10 cellular contexts compared by ENCODE assay signal in the genomic region with DNA sequence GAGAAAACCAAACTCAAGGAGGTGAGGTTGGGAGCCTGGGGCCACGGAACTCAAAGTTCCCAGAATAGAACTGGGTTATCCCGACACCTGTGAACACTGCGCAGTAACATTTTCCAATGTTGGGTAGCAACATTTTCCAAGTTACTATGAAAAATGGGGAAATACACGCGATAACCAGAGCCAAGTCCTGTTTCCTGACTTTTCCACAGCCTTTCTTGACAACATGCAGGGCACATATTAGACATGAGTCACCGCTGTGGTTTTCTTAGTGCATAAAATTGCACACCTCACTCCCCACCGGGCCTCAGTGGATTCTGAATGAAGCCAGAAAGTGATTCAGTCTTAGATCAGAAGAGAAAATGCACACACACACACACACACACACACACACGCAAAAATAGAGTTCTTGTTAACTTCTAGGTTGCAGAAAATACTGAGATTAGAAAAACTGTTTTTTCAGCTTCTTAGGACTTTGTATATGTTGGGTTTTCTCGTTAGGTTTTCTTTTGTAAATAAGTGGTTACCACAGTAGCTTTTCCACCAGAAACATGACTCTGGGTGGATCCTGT.
A peak's percentile ranks its signal among the peaks of the same experiment; 100 is the strongest.
DNase-seq lines count a peak whose midpoint lies in the region; FAIRE-seq and TF ChIP-seq lines count a peak whose summit lies in the region.
"Had no signal": no experiment of that assay in that cellular context is flagged by ENCODE, and none has a peak within 500 bp of the region (broad histone marks: within the 10 kb centered on the region; RNA-seq: fewer than 3 reads in every experiment).

No MANE protein-coding gene starts in this region.

- POLR2A ChIA-PET in activated CD4-positive, alpha-beta T cell treated with anti-CD3 and anti-CD28 coated beads, Interleukin-2, amount 10 ng/mL, durations not matched to agents 7 days and 5 days (lab: Charles Lee) = interaction anchor here (0.6 kb wide), 1 partner anchor 115 kb away, joined by 3 read pairs; no protein-coding TSS in a partner anchor

- H3K9me3 Mint-ChIP-seq in activated CD4-positive, alpha-beta T cell treated with anti-CD3 and anti-CD28 coated beads, Interleukin-2, amount 10 ng/mL, durations not matched to agents 7 days and 5 days = no peaks in the 10 kb centered on the region
- H3K9me3 Mint-ChIP-seq: IgD-negative memory B cell had no signal

- H3K36me3 Mint-ChIP-seq in activated CD4-positive, alpha-beta T cell treated with anti-CD3 and anti-CD28 coated beads, Interleukin-2, amount 10 ng/mL, durations not matched to agents 7 days and 5 days (ENCODE audit: low read depth) = no peaks in the 10 kb centered on the region
- H3K36me3 Mint-ChIP-seq: IgD-negative memory B cell had no signal

- 51 to 66% (median 57%) methylated on average over 9 of the region's 9 CpGs for whole genome bisulfite sequencing in spleen, 5 donors

- H3K4me3 Mint-ChIP-seq in activated CD4-positive, alpha-beta T cell treated with anti-CD3 and anti-CD28 coated beads, Interleukin-2, amount 10 ng/mL, durations not matched to agents 7 days and 5 days = no peak overlapping the region

- intact Hi-C loops in spleen (cut with DNase I; ENCODE audit: low total_unique reads) = no loop called here

- no peak for TF ChIP-seq POLR2A in spleen (IDR thresholded peaks at IDR 0.05)

- H3K4me3 ChIP-seq in spleen = no peak overlapping the region

- peak; percentile 71 for FAIRE-seq in GM19239 (lab: Jason Lieb, UNC)

- H3K4me1 Mint-ChIP-seq in activated CD4-positive, alpha-beta T cell treated with anti-CD3 and anti-CD28 coated beads, Interleukin-2, amount 10 ng/mL, durations not matched to agents 7 days and 5 days = peaks cover 15% of the 10 kb centered on the region

- H3K36me3 ChIP-seq in spleen = no peaks in the 10 kb centered on the region
- H3K36me3 ChIP-seq: neutrophil had no signal

- H3K4me1 ChIP-seq in spleen = peaks cover 0 to 55% (median 11%) of the 10 kb centered on the region in 6 donors

- no peaks in the 10 kb centered on the region for H3K9me3 ChIP-seq in spleen
- H3K9me3 ChIP-seq: neutrophil had no signal

- no peak for DNase-seq in GM19239 (ENCODE audit: insufficient read length, low spot score)
- DNase-seq in activated CD4-positive, alpha-beta T cell treated with anti-CD3 and anti-CD28 coated beads, Interleukin-2, amount 10 ng/mL, durations not matched to agents 7 days and 5 days = peak; percentile 39
- peak; percentile 40 to 73 for DNase-seq in dermis microvascular lymphatic vessel endothelial cell (ENCODE audit: low read depth in 2 of 2)
- peak; percentile 29 for DNase-seq in spleen
- no peak for DNase-seq in NCI-H526 (lab: John Stamatoyannopoulos, UW)
- no peak for DNase-seq in NCI-H1436 treated with DMSO at 0.1 percent for 48 hours (lab: John Stamatoyannopoulos, UW)
- no peak for DNase-seq in COLO668 (lab: John Stamatoyannopoulos, UW; ENCODE audit: unreplicated experiment)
- DNase-seq in Kasumi-1 (lab: John Stamatoyannopoulos, UW) = no peak

- CTCF ChIA-PET in activated CD4-positive, alpha-beta T cell treated with anti-CD3 and anti-CD28 coated beads, Interleukin-2, amount 10 ng/mL, durations not matched to agents 7 days and 5 days (lab: Charles Lee) = interaction anchor here (0.6 kb wide), 1 partner anchor 120 kb away, joined by 3 read pairs; no protein-coding TSS in a partner anchor

- TF ChIP-seq CTCF in spleen (IDR thresholded peaks at IDR 0.05 in 8 of 11, conservative IDR thresholded peaks at IDR 0.05 in 3 of 11) = no peak

- no peaks in the 10 kb centered on the region for H3K27me3 Mint-ChIP-seq in activated CD4-positive, alpha-beta T cell treated with anti-CD3 and anti-CD28 coated beads, Interleukin-2, amount 10 ng/mL, durations not matched to agents 7 days and 5 days
- H3K27me3 Mint-ChIP-seq: IgD-negative memory B cell had no signal

- H3K27ac ChIP-seq in spleen = no peak overlapping the region
- H3K27ac ChIP-seq: neutrophil had no signal

- H3K27ac Mint-ChIP-seq in activated CD4-positive, alpha-beta T cell treated with anti-CD3 and anti-CD28 coated beads, Interleukin-2, amount 10 ng/mL, durations not matched to agents 7 days and 5 days = no peak overlapping the region

- H3K27me3 ChIP-seq in spleen (replicated peaks in 1 of 7) = no peaks in the 10 kb centered on the region

Comparison
In these comparisons a context has a peak if more than half of its experiments do, and no peak if none do; other contexts are left out.
1. DNase-seq: peak in activated CD4-positive, alpha-beta T cell treated with anti-CD3 and anti-CD28 coated beads, Interleukin-2, amount 10 ng/mL, durations not matched to agents 7 days and 5 days (single experiment), dermis microvascular lymphatic vessel endothelial cell (2 of 2) and spleen (single experiment); none in GM19239 (single experiment), NCI-H526 (0 of 2), NCI-H1436 treated with DMSO at 0.1 percent for 48 hours (single experiment), COLO668 (single experiment) and Kasumi-1 (0 of 2).